ENCODE assay signal across 14 cellular contexts in genomic region chr6:111922454-111923297, GRCh38. TPM values are rescaled to one million over a fixed set of nuclear protein-coding genes. Genes with fewer than 3 reads are reported as not detected.
A peak's percentile ranks its signal among the peaks of the same experiment; 100 is the strongest.
DNase-seq lines count a peak whose midpoint lies in the region; ATAC-seq, FAIRE-seq and TF ChIP-seq lines count a peak whose summit lies in the region.
"Had no signal": no experiment of that assay in that cellular context is flagged by ENCODE, and none has a peak within 500 bp of the region (broad histone marks: within the 10 kb centered on the region; RNA-seq: fewer than 3 reads in every experiment).

No MANE protein-coding gene starts in this region.

- no peaks in the 10 kb centered on the region for H3K27me3 ChIP-seq in foreskin keratinocyte

- H3K4me1 ChIP-seq in foreskin keratinocyte: peaks cover 12% of the 10 kb centered on the region

- H3K4me3 ChIP-seq in NB4 (ENCODE audit: low read depth, low read length): no peak overlapping the region

- TF ChIP-seq CTCF in NB4 (IDR thresholded peaks at IDR 0.05; ENCODE audit: low read depth, low read length) (no peak), foreskin keratinocyte (conservative IDR thresholded peaks at IDR 0.05) (no peak)

- no peak overlapping the region for H3K27ac ChIP-seq in foreskin keratinocyte

- TF ChIP-seq POLR2A in NB4 (IDR thresholded peaks at IDR 0.05; ENCODE audit: extremely low read depth, insufficient read length) (no peak), H54 (IDR thresholded peaks at IDR 0.05; ENCODE audit: low read depth, low read length) (no peak)

- ATAC-seq in foreskin keratinocyte: peak; percentile 35
- no peak for ATAC-seq in GM21447 (IDR thresholded peaks at IDR 0.05; ENCODE audit: unreplicated experiment)

- DNase-seq in Daoy (ENCODE audit: low read depth): peak; percentile 23
- DNase-seq in NB4 (ENCODE audit: low read depth): peak; percentile 84
- DNase-seq in RPMI7951 (ENCODE audit: low read depth): peak; percentile 20
- DNase-seq in foreskin keratinocyte: peak in 1 of 2 donors; percentile 21
- no peak for DNase-seq in activated CD4-positive, CD25-positive, alpha-beta regulatory T cell treated with anti-CD3 and anti-CD28 coated beads, Interleukin-2, amount 50 U/mL, for 72 hours
- DNase-seq in NK-92 (lab: John Stamatoyannopoulos, UW; ENCODE audit: unreplicated experiment): no peak
- no peak for DNase-seq in H54 (ENCODE audit: insufficient read length, low spot score)
- DNase-seq: activated naive CD4-positive, alpha-beta T cell treated with Interleukin-2 at 50 U/mL for 16 hours; NCI-H187 treated with DMSO at 0.1 percent for 48 hours; small intestine; stimulated activated naive CD4-positive, alpha-beta T cell treated with Interleukin-2 at 50 U/mL for 16 hours had no signal

- FAIRE-seq in H54 (lab: Jason Lieb, UNC): no peak
- FAIRE-seq: frontal cortex, small intestine, TTC549 had no signal

RNA-seq across cellular contexts. Expression of gene FYN, which starts 49.4 kb away (rescaled TPM):
- total RNA-seq in Daoy (2014; rRNA removed; shearing (Covaris generic)): 49.9 and 54.2 TPM in 2 replicates
- total RNA-seq in RPMI7951 (2014; rRNA removed; shearing (Covaris generic)): 46.9 and 51.5 TPM in 2 replicates
- 46.4 and 61.1 TPM in 2 replicates for total RNA-seq in foreskin keratinocyte
- polyA plus RNA-seq in foreskin keratinocyte: 37.8 and 42.4 TPM in 2 replicates

Comparison
In these comparisons a context has a peak if more than half of its experiments do, and no peak if none do; other contexts are left out.
1. DNase-seq: peak in Daoy (single experiment), NB4 (single experiment) and RPMI7951 (single experiment); none in activated CD4-positive, CD25-positive, alpha-beta regulatory T cell treated with anti-CD3 and anti-CD28 coated beads, Interleukin-2, amount 50 U/mL, for 72 hours (single experiment), NK-92 (single experiment) and H54 (single experiment).